In the genomic region with DNA sequence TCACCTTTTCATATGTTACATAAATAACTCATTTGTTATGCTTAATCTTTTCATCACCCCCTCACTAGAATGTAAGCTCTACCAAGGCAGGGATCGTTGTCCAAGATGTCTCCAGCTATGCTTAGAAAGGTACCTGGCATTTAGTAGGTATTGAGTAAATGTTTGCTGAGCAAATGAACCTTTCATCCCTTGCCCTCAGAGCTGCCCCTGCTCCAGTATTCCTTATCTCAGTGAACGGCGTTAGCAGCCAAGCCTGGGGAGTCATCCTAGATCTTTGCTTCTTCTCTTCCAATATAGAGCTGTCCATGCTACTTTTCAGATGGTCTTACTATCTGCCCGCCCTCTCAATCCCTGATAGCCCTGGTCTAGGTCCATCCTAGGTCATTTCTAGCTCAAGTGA, we compare ENCODE assay signal across 1 cellular context.
TF ChIP-seq lines count a peak whose summit lies in the region.

No MANE protein-coding gene starts in this region.

TF ChIP-seq in GM23338, 12 proteins besides CTCF, POLR2A, EP300 and RAD21 (continued from another document):
- TF ChIP-seq ETS1 (IDR thresholded peaks at IDR 0.05) (no peak), EZH2 (IDR thresholded peaks at IDR 0.05; ENCODE audit: low read depth, unreplicated experiment) (no peak), JUNB (IDR thresholded peaks at IDR 0.05; ENCODE audit: unreplicated experiment) (no peak), CREB1 (CRISPR knock-in tag; IDR thresholded peaks at IDR 0.05; ENCODE audit: low read depth) (no peak)
- TF ChIP-seq, protein P1, sequence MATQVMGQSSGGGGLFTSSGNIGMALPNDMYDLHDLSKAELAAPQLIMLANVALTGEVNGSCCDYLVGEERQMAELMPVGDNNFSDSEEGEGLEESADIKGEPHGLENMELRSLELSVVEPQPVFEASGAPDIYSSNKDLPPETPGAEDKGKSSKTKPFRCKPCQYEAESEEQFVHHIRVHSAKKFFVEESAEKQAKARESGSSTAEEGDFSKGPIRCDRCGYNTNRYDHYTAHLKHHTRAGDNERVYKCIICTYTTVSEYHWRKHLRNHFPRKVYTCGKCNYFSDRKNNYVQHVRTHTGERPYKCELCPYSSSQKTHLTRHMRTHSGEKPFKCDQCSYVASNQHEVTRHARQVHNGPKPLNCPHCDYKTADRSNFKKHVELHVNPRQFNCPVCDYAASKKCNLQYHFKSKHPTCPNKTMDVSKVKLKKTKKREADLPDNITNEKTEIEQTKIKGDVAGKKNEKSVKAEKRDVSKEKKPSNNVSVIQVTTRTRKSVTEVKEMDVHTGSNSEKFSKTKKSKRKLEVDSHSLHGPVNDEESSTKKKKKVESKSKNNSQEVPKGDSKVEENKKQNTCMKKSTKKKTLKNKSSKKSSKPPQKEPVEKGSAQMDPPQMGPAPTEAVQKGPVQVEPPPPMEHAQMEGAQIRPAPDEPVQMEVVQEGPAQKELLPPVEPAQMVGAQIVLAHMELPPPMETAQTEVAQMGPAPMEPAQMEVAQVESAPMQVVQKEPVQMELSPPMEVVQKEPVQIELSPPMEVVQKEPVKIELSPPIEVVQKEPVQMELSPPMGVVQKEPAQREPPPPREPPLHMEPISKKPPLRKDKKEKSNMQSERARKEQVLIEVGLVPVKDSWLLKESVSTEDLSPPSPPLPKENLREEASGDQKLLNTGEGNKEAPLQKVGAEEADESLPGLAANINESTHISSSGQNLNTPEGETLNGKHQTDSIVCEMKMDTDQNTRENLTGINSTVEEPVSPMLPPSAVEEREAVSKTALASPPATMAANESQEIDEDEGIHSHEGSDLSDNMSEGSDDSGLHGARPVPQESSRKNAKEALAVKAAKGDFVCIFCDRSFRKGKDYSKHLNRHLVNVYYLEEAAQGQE (IDR thresholded peaks at IDR 0.05; ENCODE audit: unreplicated experiment), result no peak
- TF ChIP-seq, protein P2, sequence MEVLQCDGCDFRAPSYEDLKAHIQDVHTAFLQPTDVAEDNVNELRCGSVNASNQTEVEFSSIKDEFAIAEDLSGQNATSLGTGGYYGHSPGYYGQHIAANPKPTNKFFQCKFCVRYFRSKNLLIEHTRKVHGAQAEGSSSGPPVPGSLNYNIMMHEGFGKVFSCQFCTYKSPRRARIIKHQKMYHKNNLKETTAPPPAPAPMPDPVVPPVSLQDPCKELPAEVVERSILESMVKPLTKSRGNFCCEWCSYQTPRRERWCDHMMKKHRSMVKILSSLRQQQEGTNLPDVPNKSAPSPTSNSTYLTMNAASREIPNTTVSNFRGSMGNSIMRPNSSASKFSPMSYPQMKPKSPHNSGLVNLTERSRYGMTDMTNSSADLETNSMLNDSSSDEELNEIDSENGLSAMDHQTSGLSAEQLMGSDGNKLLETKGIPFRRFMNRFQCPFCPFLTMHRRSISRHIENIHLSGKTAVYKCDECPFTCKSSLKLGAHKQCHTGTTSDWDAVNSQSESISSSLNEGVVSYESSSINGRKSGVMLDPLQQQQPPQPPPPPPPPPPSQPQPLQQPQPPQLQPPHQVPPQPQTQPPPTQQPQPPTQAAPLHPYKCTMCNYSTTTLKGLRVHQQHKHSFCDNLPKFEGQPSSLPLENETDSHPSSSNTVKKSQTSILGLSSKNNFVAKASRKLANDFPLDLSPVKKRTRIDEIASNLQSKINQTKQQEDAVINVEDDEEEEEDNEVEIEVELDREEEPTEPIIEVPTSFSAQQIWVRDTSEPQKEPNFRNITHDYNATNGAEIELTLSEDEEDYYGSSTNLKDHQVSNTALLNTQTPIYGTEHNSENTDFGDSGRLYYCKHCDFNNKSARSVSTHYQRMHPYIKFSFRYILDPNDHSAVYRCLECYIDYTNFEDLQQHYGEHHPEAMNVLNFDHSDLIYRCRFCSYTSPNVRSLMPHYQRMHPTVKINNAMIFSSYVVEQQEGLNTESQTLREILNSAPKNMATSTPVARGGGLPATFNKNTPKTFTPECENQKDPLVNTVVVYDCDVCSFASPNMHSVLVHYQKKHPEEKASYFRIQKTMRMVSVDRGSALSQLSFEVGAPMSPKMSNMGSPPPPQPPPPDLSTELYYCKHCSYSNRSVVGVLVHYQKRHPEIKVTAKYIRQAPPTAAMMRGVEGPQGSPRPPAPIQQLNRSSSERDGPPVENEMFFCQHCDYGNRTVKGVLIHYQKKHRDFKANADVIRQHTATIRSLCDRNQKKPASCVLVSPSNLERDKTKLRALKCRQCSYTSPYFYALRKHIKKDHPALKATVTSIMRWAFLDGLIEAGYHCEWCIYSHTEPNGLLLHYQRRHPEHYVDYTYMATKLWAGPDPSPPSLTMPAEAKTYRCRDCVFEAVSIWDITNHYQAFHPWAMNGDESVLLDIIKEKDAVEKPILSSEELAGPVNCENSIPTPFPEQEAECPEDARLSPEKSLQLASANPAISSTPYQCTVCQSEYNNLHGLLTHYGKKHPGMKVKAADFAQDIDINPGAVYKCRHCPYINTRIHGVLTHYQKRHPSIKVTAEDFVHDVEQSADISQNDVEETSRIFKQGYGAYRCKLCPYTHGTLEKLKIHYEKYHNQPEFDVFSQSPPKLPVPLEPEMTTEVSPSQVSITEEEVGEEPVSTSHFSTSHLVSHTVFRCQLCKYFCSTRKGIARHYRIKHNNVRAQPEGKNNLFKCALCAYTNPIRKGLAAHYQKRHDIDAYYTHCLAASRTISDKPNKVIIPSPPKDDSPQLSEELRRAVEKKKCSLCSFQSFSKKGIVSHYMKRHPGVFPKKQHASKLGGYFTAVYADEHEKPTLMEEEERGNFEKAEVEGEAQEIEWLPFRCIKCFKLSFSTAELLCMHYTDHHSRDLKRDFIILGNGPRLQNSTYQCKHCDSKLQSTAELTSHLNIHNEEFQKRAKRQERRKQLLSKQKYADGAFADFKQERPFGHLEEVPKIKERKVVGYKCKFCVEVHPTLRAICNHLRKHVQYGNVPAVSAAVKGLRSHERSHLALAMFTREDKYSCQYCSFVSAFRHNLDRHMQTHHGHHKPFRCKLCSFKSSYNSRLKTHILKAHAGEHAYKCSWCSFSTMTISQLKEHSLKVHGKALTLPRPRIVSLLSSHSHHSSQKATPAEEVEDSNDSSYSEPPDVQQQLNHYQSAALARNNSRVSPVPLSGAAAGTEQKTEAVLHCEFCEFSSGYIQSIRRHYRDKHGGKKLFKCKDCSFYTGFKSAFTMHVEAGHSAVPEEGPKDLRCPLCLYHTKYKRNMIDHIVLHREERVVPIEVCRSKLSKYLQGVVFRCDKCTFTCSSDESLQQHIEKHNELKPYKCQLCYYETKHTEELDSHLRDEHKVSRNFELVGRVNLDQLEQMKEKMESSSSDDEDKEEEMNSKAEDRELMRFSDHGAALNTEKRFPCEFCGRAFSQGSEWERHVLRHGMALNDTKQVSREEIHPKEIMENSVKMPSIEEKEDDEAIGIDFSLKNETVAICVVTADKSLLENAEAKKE (CRISPR knock-in tag; IDR thresholded peaks at IDR 0.05), result no peak
